ENCODE assay signal across 15 cellular contexts in genomic region chr3:71998995-71999673, GRCh38.
DNase-seq lines count a peak whose midpoint lies in the region; ATAC-seq, FAIRE-seq and TF ChIP-seq lines count a peak whose summit lies in the region.
"Had no signal": no experiment of that assay in that cellular context is flagged by ENCODE, and none has a peak within 500 bp of the region (broad histone marks: within the 10 kb centered on the region; RNA-seq: fewer than 3 reads in every experiment).

No MANE protein-coding gene starts in this region.

- H3K9me1 ChIP-seq in K562 (ENCODE audit: control insufficient read depth, insufficient read depth, low read length): no peaks in the 10 kb centered on the region

- POLR2A ChIA-PET in activated CD4-positive, alpha-beta T cell treated with anti-CD3 and anti-CD28 coated beads for 36 hours (lab: Charles Lee): interaction anchor here (0.6 to 1.5 kb wide), 2 partner anchors 22 to 635 kb away, joined by 3 to 5 read pairs; no protein-coding TSS in a partner anchor
- POLR2A ChIA-PET in activated CD4-positive, alpha-beta T cell treated with anti-CD3 and anti-CD28 coated beads, Interleukin-2, amount 10 ng/mL, durations not matched to agents 7 days and 5 days (lab: Charles Lee): no interaction called here
- POLR2A ChIA-PET in K562 (lab: Yijun Ruan, JAX): interaction anchor here (1.0 to 1.6 kb wide), 2 partner anchors 14 to 156 kb away, joined by 3 to 5 read pairs; no protein-coding TSS in a partner anchor

- no peaks in the 10 kb centered on the region for H3K9me3 Mint-ChIP-seq in activated CD4-positive, alpha-beta T cell treated with anti-CD3 and anti-CD28 coated beads for 36 hours (ENCODE audit: low read depth)
- peaks cover 3% of the 10 kb centered on the region for H3K9me3 Mint-ChIP-seq in activated CD4-positive, alpha-beta T cell treated with anti-CD3 and anti-CD28 coated beads, Interleukin-2, amount 10 ng/mL, durations not matched to agents 7 days and 5 days

- no peak for TF ChIP-seq CTCF in K562 (IDR thresholded peaks at IDR 0.05 in 2 of 3, conservative IDR thresholded peaks at IDR 0.05 in 1 of 3; ENCODE audit: insufficient read depth in 2 of 3, low read depth in 1 of 3, low read length in 3 of 3)

- no peaks in the 10 kb centered on the region; a peak in 1 of 5 replicates for H3K27me3 ChIP-seq in K562 (ENCODE audit: control insufficient read depth in 2 of 2, insufficient read depth in 2 of 2, low read length in 2 of 2)
- H3K27me3 ChIP-seq: ascending aorta, ovary had no signal

- no peak overlapping the region for H2AFZ ChIP-seq in K562 (ENCODE audit: low read depth, low read length)

- 7% methylated on average over 3 of the region's 3 CpGs for WGBS in K562 (ENCODE audit: insufficient coverage, low coverage, missing lambda C conversion rate)

- no peak overlapping the region for H3K4me2 ChIP-seq in K562 (ENCODE audit: insufficient read depth, low read length)

- no peaks in the 10 kb centered on the region for H3K36me3 ChIP-seq in K562 (ENCODE audit: control insufficient read depth, insufficient read depth, low read length)
- H3K36me3 ChIP-seq: ascending aorta, ovary had no signal

- peak; percentile 47 for DNase-seq in activated CD4-positive, alpha-beta T cell treated with anti-CD3 and anti-CD28 coated beads for 36 hours
- no peak for DNase-seq in activated CD4-positive, alpha-beta T cell treated with anti-CD3 and anti-CD28 coated beads, Interleukin-2, amount 10 ng/mL, durations not matched to agents 7 days and 5 days
- DNase-seq in LHCN-M2 (ENCODE audit: low read depth): peak; percentile 99
- DNase-seq in K562 (ENCODE audit: extremely low read depth in 1 of 4, low spot score in 3 of 4): no peak
- peak; percentile 71 for DNase-seq in myocyte (ENCODE audit: low read depth)
- DNase-seq: left ventricle myocardium superior, NCI-H510A, ovary, substantia nigra had no signal

- TF ChIP-seq EP300 in K562 (IDR thresholded peaks at IDR 0.05; ENCODE audit: low read length): no peak; the same call in 1 of the 2 replicates

- H3K27ac Mint-ChIP-seq in activated CD4-positive, alpha-beta T cell treated with anti-CD3 and anti-CD28 coated beads for 36 hours: peak overlapping the region; percentile 77
- no peak overlapping the region for H3K27ac Mint-ChIP-seq in activated CD4-positive, alpha-beta T cell treated with anti-CD3 and anti-CD28 coated beads, Interleukin-2, amount 10 ng/mL, durations not matched to agents 7 days and 5 days

- H3K4me1 Mint-ChIP-seq in activated CD4-positive, alpha-beta T cell treated with anti-CD3 and anti-CD28 coated beads for 36 hours: peaks cover 34% of the 10 kb centered on the region
- peaks cover 18% of the 10 kb centered on the region for H3K4me1 Mint-ChIP-seq in activated CD4-positive, alpha-beta T cell treated with anti-CD3 and anti-CD28 coated beads, Interleukin-2, amount 10 ng/mL, durations not matched to agents 7 days and 5 days

- no peaks in the 10 kb centered on the region for H4K20me1 ChIP-seq in K562 (replicated peaks; ENCODE audit: control insufficient read depth, insufficient read depth, low read length)

- H3K79me2 ChIP-seq in K562 (ENCODE audit: control insufficient read depth, insufficient read depth, low read length): no peaks in the 10 kb centered on the region

- TF ChIP-seq RAD21 in K562 (CRISPR knock-in tag; conservative IDR thresholded peaks at IDR 0.05 in 1 of 2, IDR thresholded peaks at IDR 0.05 in 1 of 2): no peak

- no peak overlapping the region for H3K27ac ChIP-seq in K562 (ENCODE audit: extremely low read depth, low read depth, low read length)
- H3K27ac ChIP-seq: ascending aorta, ovary had no signal

- no peaks in the 10 kb centered on the region for H3K36me3 Mint-ChIP-seq in activated CD4-positive, alpha-beta T cell treated with anti-CD3 and anti-CD28 coated beads for 36 hours (ENCODE audit: low read depth)
- H3K36me3 Mint-ChIP-seq in activated CD4-positive, alpha-beta T cell treated with anti-CD3 and anti-CD28 coated beads, Interleukin-2, amount 10 ng/mL, durations not matched to agents 7 days and 5 days (ENCODE audit: low read depth): peaks cover 2% of the 10 kb centered on the region

- TF ChIP-seq POLR2A in K562 (conservative IDR thresholded peaks at IDR 0.05): no peak

- H3K4me3 Mint-ChIP-seq in activated CD4-positive, alpha-beta T cell treated with anti-CD3 and anti-CD28 coated beads for 36 hours: no peak overlapping the region
- H3K4me3 Mint-ChIP-seq in activated CD4-positive, alpha-beta T cell treated with anti-CD3 and anti-CD28 coated beads, Interleukin-2, amount 10 ng/mL, durations not matched to agents 7 days and 5 days: no peak overlapping the region

- H3K9ac ChIP-seq in K562 (ENCODE audit: insufficient read depth in 1 of 2, low read depth in 2 of 2, low read length in 2 of 2): no peak overlapping the region

- CTCF ChIA-PET in activated CD4-positive, alpha-beta T cell treated with anti-CD3 and anti-CD28 coated beads for 36 hours (lab: Charles Lee): interaction anchor here (0.7 to 1.5 kb wide), 5 partner anchors 11 to 101 kb away, joined by 3 to 5 read pairs (median 4); no protein-coding TSS in a partner anchor
- CTCF ChIA-PET in activated CD4-positive, alpha-beta T cell treated with anti-CD3 and anti-CD28 coated beads, Interleukin-2, amount 10 ng/mL, durations not matched to agents 7 days and 5 days (lab: Charles Lee): interaction anchor here (0.6 to 1.6 kb wide), 2 partner anchors 10 to 15 kb away, joined by 3 to 5 read pairs; no protein-coding TSS in a partner anchor
- CTCF ChIA-PET in K562 (lab: Yijun Ruan, JAX; ENCODE audit: low intra/inter-chr PET ratio): no interaction called here

- intact Hi-C loops in activated CD4-positive, alpha-beta T cell treated with anti-CD3 and anti-CD28 coated beads for 36 hours (cut with DNase I, micrococcal nuclease): loop anchor here (1.0 to 5.0 kb wide), 3 partner anchors 21 to 483 kb away; no protein-coding TSS in a partner anchor
- intact Hi-C loops in K562 (cut with micrococcal nuclease): no loop called here

- peaks cover 0 to 3% of the 10 kb centered on the region in 2 experiments; a peak in 2 of 5 replicates for H3K4me1 ChIP-seq in K562 (replicated peaks in 1 of 2; ENCODE audit: control insufficient read depth in 2 of 2, insufficient read depth in 2 of 2, low read length in 2 of 2)
- H3K4me1 ChIP-seq: ascending aorta had no signal

- H3K4me3 ChIP-seq in K562: no peak overlapping the region
- H3K4me3 ChIP-seq: ascending aorta, ovary had no signal

- peak; percentile 90 for ATAC-seq in activated CD4-positive, alpha-beta T cell treated with anti-CD3 and anti-CD28 coated beads for 36 hours
- ATAC-seq in K562 (no peak), GM21447 (IDR thresholded peaks at IDR 0.05; ENCODE audit: unreplicated experiment) (no peak), HG02870 (IDR thresholded peaks at IDR 0.05; ENCODE audit: unreplicated experiment) (no peak), GM19324 (IDR thresholded peaks at IDR 0.05; ENCODE audit: low FRiP score, unreplicated experiment) (no peak)
- ATAC-seq: esophagus mucosa, left ventricle myocardium superior had no signal

- FAIRE-seq in K562 (lab: Jason Lieb, UNC): no peak
- FAIRE-seq: A204.1 had no signal

- in situ Hi-C loops in K562 (cut with MboI): no loop called here

- peaks cover 5% of the 10 kb centered on the region for H3K27me3 Mint-ChIP-seq in activated CD4-positive, alpha-beta T cell treated with anti-CD3 and anti-CD28 coated beads for 36 hours
- no peaks in the 10 kb centered on the region for H3K27me3 Mint-ChIP-seq in activated CD4-positive, alpha-beta T cell treated with anti-CD3 and anti-CD28 coated beads, Interleukin-2, amount 10 ng/mL, durations not matched to agents 7 days and 5 days

- H3K9me3 ChIP-seq in K562 (replicated peaks; ENCODE audit: control insufficient read depth, insufficient read depth, low read depth, low read length): no peaks in the 10 kb centered on the region
- H3K9me3 ChIP-seq: ascending aorta, ovary had no signal

- no TSS peak for BruUV-seq in K562 (replicated peaks; lab: Mats Ljungman, UMichigan)

TF ChIP-seq in K562, 482 proteins besides CTCF, POLR2A, EP300 and RAD21 (continues in another document):
- peak; percentile 46; the same call in 1 of the 2 replicates for TF ChIP-seq FOSL1 (tag; conservative IDR thresholded peaks at IDR 0.05)
- no peak for TF ChIP-seq RBM39 (optimal IDR thresholded peaks at IDR 0.05; ENCODE audit: low read depth, low read length)
- no peak for TF ChIP-seq SFPQ (IDR thresholded peaks at IDR 0.05; ENCODE audit: low read depth, low read length)
- TF ChIP-seq PURB (CRISPR knock-in tag; IDR thresholded peaks at IDR 0.05; ENCODE audit: low read depth): no peak
- no peak for TF ChIP-seq RBM14 (IDR thresholded peaks at IDR 0.05; ENCODE audit: borderline replicate concordance, insufficient read depth, low read depth, low read length)
- no peak for TF ChIP-seq ZNF655 (CRISPR knock-in tag; IDR thresholded peaks at IDR 0.05)
- TF ChIP-seq ZNF143 (CRISPR knock-in tag; IDR thresholded peaks at IDR 0.05): no peak
- TF ChIP-seq ARHGAP35 (IDR thresholded peaks at IDR 0.05; ENCODE audit: partially characterized antibody): no peak

Comparison
In these comparisons a context has a peak if more than half of its experiments do, and no peak if none do; other contexts are left out.
1. DNase-seq: peak in activated CD4-positive, alpha-beta T cell treated with anti-CD3 and anti-CD28 coated beads for 36 hours (single experiment), LHCN-M2 (single experiment) and myocyte (single experiment); none in activated CD4-positive, alpha-beta T cell treated with anti-CD3 and anti-CD28 coated beads, Interleukin-2, amount 10 ng/mL, durations not matched to agents 7 days and 5 days (single experiment) and K562 (0 of 4).